Comparison of ENCODE assay signal across 7 cellular contexts in the genomic region with DNA sequence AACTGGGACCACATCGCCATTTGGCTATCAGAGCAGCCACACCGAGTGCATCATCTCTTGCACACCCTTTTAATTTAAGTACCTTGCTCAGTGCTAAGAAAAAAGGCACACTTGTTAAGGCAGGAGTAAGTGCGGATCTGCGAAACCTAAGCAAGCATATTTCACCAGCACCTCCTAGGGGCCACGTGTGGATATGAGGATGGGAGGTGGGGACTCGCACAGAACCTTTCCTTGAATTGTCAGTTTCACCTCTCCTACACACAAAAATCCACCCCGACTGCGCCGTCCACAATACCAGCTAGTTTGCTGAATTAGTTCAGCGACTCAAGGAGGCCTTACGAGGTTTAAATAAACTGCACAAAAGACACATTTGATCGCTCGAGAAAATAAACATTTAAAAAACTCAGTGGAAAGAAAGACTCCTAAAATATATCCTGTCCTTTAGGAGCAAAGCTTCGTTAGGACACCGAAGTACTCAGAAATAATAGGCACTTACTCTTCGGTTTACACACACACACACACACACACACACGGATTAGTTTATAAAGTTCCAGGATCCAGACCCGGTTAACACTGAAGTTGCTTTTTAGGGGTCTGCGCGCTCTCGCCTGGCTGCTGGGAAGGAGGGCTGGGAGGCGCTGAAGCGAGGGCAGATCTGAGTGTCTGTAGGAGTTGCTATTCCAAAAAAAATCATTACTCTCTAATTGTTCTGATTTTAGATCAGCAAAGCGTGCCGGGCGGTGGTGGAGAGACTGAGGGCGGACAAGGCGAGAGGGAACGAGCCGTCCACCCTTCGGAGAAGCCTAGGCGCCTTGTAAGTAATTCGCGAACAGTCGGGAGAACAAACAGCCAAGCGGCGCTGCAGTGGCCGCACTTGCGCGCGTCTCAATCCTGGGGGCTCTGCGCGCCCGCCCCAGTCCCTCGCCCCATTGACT. TPM values are rescaled to one million over a fixed set of nuclear protein-coding genes. Genes with fewer than 3 reads are reported as not detected.
DNase-seq lines count a peak whose midpoint lies in the region; ATAC-seq and TF ChIP-seq lines count a peak whose summit lies in the region.

No MANE protein-coding gene starts in this region.

- TF ChIP-seq CTCF in GM06990 (IDR thresholded peaks at IDR 0.05; ENCODE audit: insufficient read depth, low read length, poor library complexity, severe bottlenecking) (peak; percentile 55), glutamatergic neuron (IDR thresholded peaks at IDR 0.05; ENCODE audit: partially characterized antibody, unreplicated experiment) (peak; percentile 36), neural progenitor cell (IDR thresholded peaks at IDR 0.05) (peak; percentile 73)

- peak overlapping the region; percentile 79 for H3K4me2 ChIP-seq in neural progenitor cell

- H3K4me1 Mint-ChIP-seq in activated T-cell treated with anti-CD3 and anti-CD28 coated beads, Interleukin-2, amount 50 U/mL, for 72 hours (ENCODE audit: low read depth) = peaks cover 16% of the 10 kb centered on the region
- H3K4me1 Mint-ChIP-seq in glutamatergic neuron (ENCODE audit: low read depth, unreplicated experiment) (peaks cover 39% of the 10 kb centered on the region), neural progenitor cell (peaks cover 40% of the 10 kb centered on the region)

- no peak overlapping the region for H3K27ac ChIP-seq in neural progenitor cell

- H3K36me3 ChIP-seq in GM06990 (ENCODE audit: control insufficient read depth, insufficient read depth, low read length) (no peaks in the 10 kb centered on the region), H7 (replicated peaks; ENCODE audit: control insufficient read depth, insufficient read depth, low read length) (no peaks in the 10 kb centered on the region), neural progenitor cell (no peaks in the 10 kb centered on the region)

- peak; percentile 16 for DNase-seq in GM06990 (ENCODE audit: extremely low read depth, insufficient read length)
- DNase-seq in H7 = peak; percentile 76
- peak; percentile 40 for DNase-seq in NCI-H2107 (lab: John Stamatoyannopoulos, UW)
- DNase-seq in activated T-cell treated with anti-CD3 and anti-CD28 coated beads, Interleukin-2, amount 50 U/mL, for 72 hours = peak; percentile 21 to 22
- peak; percentile 62 for DNase-seq in glutamatergic neuron
- peak; percentile 79 for DNase-seq in neural progenitor cell (ENCODE audit: low spot score)
- no peak for DNase-seq in Kasumi-1 (lab: John Stamatoyannopoulos, UW)

- H3K9me3 Mint-ChIP-seq in activated T-cell treated with anti-CD3 and anti-CD28 coated beads, Interleukin-2, amount 50 U/mL, for 72 hours = no peaks in the 10 kb centered on the region
- H3K9me3 Mint-ChIP-seq in glutamatergic neuron (ENCODE audit: unreplicated experiment) (peaks cover 13% of the 10 kb centered on the region), neural progenitor cell (no peaks in the 10 kb centered on the region)

- H3K4me3 ChIP-seq in GM06990 (replicated peaks; ENCODE audit: low read depth, low read length) = peak overlapping the region; percentile 43
- H3K4me3 ChIP-seq in H7 (ENCODE audit: insufficient read depth, low read depth, low read length) = peak overlapping the region; percentile 66
- H3K4me3 ChIP-seq in neural progenitor cell = peak overlapping the region; percentile 55

- no peaks in the 10 kb centered on the region for H4K20me1 ChIP-seq in neural progenitor cell (ENCODE audit: low read depth)

- H3K27me3 Mint-ChIP-seq in activated T-cell treated with anti-CD3 and anti-CD28 coated beads, Interleukin-2, amount 50 U/mL, for 72 hours (ENCODE audit: low read depth) = peaks cover 77% of the 10 kb centered on the region
- peaks cover 10% of the 10 kb centered on the region for H3K27me3 Mint-ChIP-seq in glutamatergic neuron (ENCODE audit: unreplicated experiment)
- H3K27me3 Mint-ChIP-seq in neural progenitor cell (ENCODE audit: insufficient read depth, low read depth) = peaks cover 3% of the 10 kb centered on the region

- no peak overlapping the region for H3K27ac Mint-ChIP-seq in activated T-cell treated with anti-CD3 and anti-CD28 coated beads, Interleukin-2, amount 50 U/mL, for 72 hours
- H3K27ac Mint-ChIP-seq in glutamatergic neuron (ENCODE audit: unreplicated experiment) = peak overlapping the region; percentile 37
- peak overlapping the region; percentile 40 for H3K27ac Mint-ChIP-seq in neural progenitor cell

- H3K27me3 ChIP-seq in GM06990 (replicated peaks; ENCODE audit: control insufficient read depth, insufficient read depth, low read length) (no peaks in the 10 kb centered on the region; the same call in 1 of the 2 replicates), H7 (ENCODE audit: control insufficient read depth, insufficient read depth, low read length) (peaks cover 27% of the 10 kb centered on the region), neural progenitor cell (peaks cover 53% of the 10 kb centered on the region)

- peak; percentile 18 to 26 for ATAC-seq in activated T-cell treated with anti-CD3 and anti-CD28 coated beads, Interleukin-2, amount 50 U/mL, for 72 hours (replicated peaks in 1 of 2)

- H3K36me3 Mint-ChIP-seq in activated T-cell treated with anti-CD3 and anti-CD28 coated beads, Interleukin-2, amount 50 U/mL, for 72 hours (ENCODE audit: insufficient read depth in 2 of 2) = no peaks in the 10 kb centered on the region
- H3K36me3 Mint-ChIP-seq in glutamatergic neuron (ENCODE audit: unreplicated experiment) (no peaks in the 10 kb centered on the region), neural progenitor cell (no peaks in the 10 kb centered on the region)

- H2AFZ ChIP-seq in neural progenitor cell (replicated peaks) = peak overlapping the region; percentile 77

- no peaks in the 10 kb centered on the region for H3K79me2 ChIP-seq in neural progenitor cell (ENCODE audit: low read depth)

- no peak overlapping the region for H3K9ac ChIP-seq in neural progenitor cell

- no peaks in the 10 kb centered on the region for H3K9me3 ChIP-seq in neural progenitor cell (ENCODE audit: low read depth)

- H3K4me1 ChIP-seq in neural progenitor cell = peaks cover 8% of the 10 kb centered on the region

- peak overlapping the region; percentile 77 to 85 for H3K4me3 Mint-ChIP-seq in activated T-cell treated with anti-CD3 and anti-CD28 coated beads, Interleukin-2, amount 50 U/mL, for 72 hours
- H3K4me3 Mint-ChIP-seq in glutamatergic neuron (ENCODE audit: unreplicated experiment) = peak overlapping the region; percentile 94
- peak overlapping the region; percentile 93 for H3K4me3 Mint-ChIP-seq in neural progenitor cell

- no peaks in the 10 kb centered on the region for H3F3A ChIP-seq in neural progenitor cell (ENCODE audit: low read depth)

RNA-seq across cellular contexts. Expression of gene KCNJ2, which starts 1.0 kb away (rescaled TPM):
- total RNA-seq in H7 (2014; rRNA removed; shearing (Covaris generic)) = 0.11 and 0.14 TPM in 2 replicates
- not detected for total RNA-seq in activated T-cell treated with anti-CD3 and anti-CD28 coated beads, Interleukin-2, amount 50 U/mL, for 72 hours
- total RNA-seq in glutamatergic neuron (ENCODE audit: unreplicated experiment) (1.3 TPM), neural progenitor cell (ENCODE audit: low replicate concordance) (0.62 and 1.1 TPM in 2 replicates)

Comparison
In these comparisons a context has a peak if more than half of its experiments do, and no peak if none do; other contexts are left out.
1. DNase-seq: peak in GM06990 (single experiment), H7 (single experiment), NCI-H2107 (single experiment), activated T-cell treated with anti-CD3 and anti-CD28 coated beads, Interleukin-2, amount 50 U/mL, for 72 hours (2 of 2), glutamatergic neuron (single experiment) and neural progenitor cell (single experiment); none in Kasumi-1 (0 of 2).
2. Peak in every context shown above with its lines, with median percentiles within 50 percentile points of each other: H3K4me3 ChIP-seq, CTCF ChIP-seq and H3K4me3 Mint-ChIP-seq.